In genomic region chr5:9126490-9126889, GRCh38 we compare ENCODE assay signal across 25 cellular contexts.
DNase-seq lines count a peak whose midpoint lies in the region; ATAC-seq, FAIRE-seq and TF ChIP-seq lines count a peak whose summit lies in the region.
"Had no signal": no experiment of that assay in that cellular context is flagged by ENCODE, and none has a peak within 500 bp of the region (broad histone marks: within the 10 kb centered on the region; RNA-seq: fewer than 3 reads in every experiment).

No MANE protein-coding gene starts in this region.

- TF ChIP-seq EP300 in transverse colon (IDR thresholded peaks at IDR 0.05; ENCODE audit: low read depth): no peak

- H3K27me3 ChIP-seq in fibroblast of lung (ENCODE audit: control insufficient read depth, insufficient read depth, low read length) (no peaks in the 10 kb centered on the region), transverse colon (no peaks in the 10 kb centered on the region), tibial artery (no peaks in the 10 kb centered on the region)
- H3K27me3 ChIP-seq: colonic mucosa, right atrium auricular region, testis had no signal

- no peaks in the 10 kb centered on the region for H3K9me3 ChIP-seq in fibroblast of lung (ENCODE audit: control insufficient read depth, insufficient read depth, low read depth, low read length)
- no peaks in the 10 kb centered on the region for H3K9me3 ChIP-seq in transverse colon
- H3K9me3 ChIP-seq in tibial artery: no peaks in the 10 kb centered on the region
- H3K9me3 ChIP-seq: colonic mucosa, HAP-1, right atrium auricular region, testis had no signal

- WGBS in transverse colon (ENCODE audit: low coverage in 1 of 2), 2 donors: 71 to 86% methylated on average over 2 of the region's 2 CpGs

- DNase-seq in EL (peak; percentile 40), HTR-8/SVneo (ENCODE audit: insufficient read length, low spot score) (no peak), fibroblast of lung (ENCODE audit: low read depth in 2 of 2) (peak; percentile 57 to 69), transverse colon (no peak), GF-D8 (lab: John Stamatoyannopoulos, UW) (no peak), tibial artery (no peak), HuH-7 (ENCODE audit: low spot score) (no peak)
- DNase-seq: activated CD8-positive, alpha-beta memory T cell treated with anti-CD3 and anti-CD28 coated beads, Interleukin-2, amount 50 U/mL, for 48 hours; activated CD8-positive, alpha-beta T cell treated with anti-CD3 and anti-CD28 coated beads for 36 hours; amniotic stem cell; CD8-positive, alpha-beta memory T cell; colonic mucosa; DMS 273 treated with DMSO at 0.1 percent for 48 hours; effector memory CD4-positive, alpha-beta T cell; NCI-H1436 treated with DMSO at 0.1 percent for 48 hours; NCI-H2081 treated with DMSO at 0.1 percent for 48 hours; NCI-H226; stimulated activated CD4-positive, alpha-beta T cell treated with anti-CD3 and anti-CD28 coated beads, Interleukin-1b, Interleukin-23, amount 100 ng/mL, for 48 hours; SW 1271; testis had no signal

- no peak overlapping the region for H3K4me3 ChIP-seq in fibroblast of lung (replicated peaks in 1 of 4; ENCODE audit: control extremely low read depth in 1 of 4, insufficient read depth in 1 of 4, low read depth in 3 of 4, low read length in 4 of 4)
- no peak overlapping the region for H3K4me3 ChIP-seq in transverse colon
- no peak overlapping the region for H3K4me3 ChIP-seq in tibial artery
- H3K4me3 ChIP-seq: colonic mucosa, HAP-1, right atrium auricular region, testis had no signal

- no peak overlapping the region for H3K4me2 ChIP-seq in fibroblast of lung (ENCODE audit: extremely low read depth, insufficient read depth, low read length)

- H3K27ac ChIP-seq in fibroblast of lung (ENCODE audit: insufficient read depth, low read length) (no peak overlapping the region), transverse colon (no peak overlapping the region), tibial artery (no peak overlapping the region)
- H3K27ac ChIP-seq: colonic mucosa, parathyroid adenoma, right atrium auricular region, testis had no signal

- TF ChIP-seq CTCF in fibroblast of lung (conservative IDR thresholded peaks at IDR 0.05 in 1 of 2, IDR thresholded peaks at IDR 0.05 in 1 of 2; ENCODE audit: low read depth in 1 of 2, low read length in 2 of 2): no peak
- TF ChIP-seq CTCF in transverse colon (IDR thresholded peaks at IDR 0.05): no peak
- no peak for TF ChIP-seq CTCF in tibial artery (IDR thresholded peaks at IDR 0.05)

- no peaks in the 10 kb centered on the region for H3K79me2 ChIP-seq in fibroblast of lung (ENCODE audit: control insufficient read depth, insufficient read depth, low read length)
- H3K79me2 ChIP-seq: parathyroid adenoma had no signal

- H2AFZ ChIP-seq in fibroblast of lung (ENCODE audit: low read length): no peak overlapping the region
- H2AFZ ChIP-seq: parathyroid adenoma had no signal

- peak; percentile 44 for ATAC-seq in GM18909 (IDR thresholded peaks at IDR 0.05; ENCODE audit: poor library complexity, unreplicated experiment)
- ATAC-seq: activated CD8-positive, alpha-beta T cell treated with anti-CD3 and anti-CD28 coated beads for 36 hours; Panc1 had no signal

- TF ChIP-seq POLR2A in transverse colon (IDR thresholded peaks at IDR 0.05): no peak

- H3K9ac ChIP-seq in fibroblast of lung (ENCODE audit: insufficient read depth, low read length): no peak overlapping the region
- H3K9ac ChIP-seq: parathyroid adenoma had no signal

- peaks cover 2% of the 10 kb centered on the region for H3K36me3 ChIP-seq in fibroblast of lung (ENCODE audit: control insufficient read depth, insufficient read depth, low read length)
- H3K36me3 ChIP-seq in transverse colon: no peaks in the 10 kb centered on the region
- H3K36me3 ChIP-seq in tibial artery: no peaks in the 10 kb centered on the region
- H3K36me3 ChIP-seq: colonic mucosa, HAP-1, right atrium auricular region had no signal

- FAIRE-seq in HTR-8/SVneo (lab: Jason Lieb, UNC): peak; percentile 46

- intact Hi-C loops in transverse colon (cut with DNase I; ENCODE audit: low total_unique reads) (no loop called here), tibial artery (cut with DNase I; ENCODE audit: low total_unique reads) (no loop called here)

- in situ Hi-C loops in transverse colon (cut with MboI; ENCODE audit: low pct_ligation_motif_present in 1 of 4, low pct_unique_long_range_greater_than_20kb in 1 of 4, low sequenced_read_pairs in 3 of 4): no loop called here

- no peaks in the 10 kb centered on the region for H4K20me1 ChIP-seq in fibroblast of lung (ENCODE audit: control insufficient read depth, extremely low read depth, insufficient read depth, low read length)

- H3K4me1 ChIP-seq in fibroblast of lung (ENCODE audit: control insufficient read depth, extremely low read depth, insufficient read depth, low read length) (peaks cover under 1% of the 10 kb centered on the region), transverse colon (no peaks in the 10 kb centered on the region), tibial artery (no peaks in the 10 kb centered on the region)
- H3K4me1 ChIP-seq: HAP-1, parathyroid adenoma, right atrium auricular region, testis had no signal

Comparison
In these comparisons a context has a peak if more than half of its experiments do, and no peak if none do; other contexts are left out.
1. DNase-seq: peak in EL (single experiment) and fibroblast of lung (2 of 2); none in HTR-8/SVneo (single experiment), transverse colon (single experiment), GF-D8 (single experiment), tibial artery (0 of 2) and HuH-7 (single experiment).